Comparison of ENCODE assay signal across 11 cellular contexts in genomic region chr14:21105095-21105494, GRCh38. TPM values are rescaled to one million over a fixed set of nuclear protein-coding genes. Genes with fewer than 3 reads are reported as not detected.
DNase-seq lines count a peak whose midpoint lies in the region; ATAC-seq and TF ChIP-seq lines count a peak whose summit lies in the region.
"Had no signal": no experiment of that assay in that cellular context is flagged by ENCODE, and none has a peak within 500 bp of the region (broad histone marks: within the 10 kb centered on the region; RNA-seq: fewer than 3 reads in every experiment).

No MANE protein-coding gene starts in this region.

- H3K9ac ChIP-seq in MM.1S (ENCODE audit: low read length), result peak overlapping the region; percentile 97; the same call in 1 of the 2 replicates
- no peak overlapping the region for H3K9ac ChIP-seq in trophoblast cell (ENCODE audit: low read length)

- H4K12ac ChIP-seq in trophoblast cell (ENCODE audit: low read depth, low read length), result no peak overlapping the region

- no peak overlapping the region for H3K18ac ChIP-seq in trophoblast cell (ENCODE audit: low read length)

- no peaks in the 10 kb centered on the region for H3K36me3 ChIP-seq in MM.1S (replicated peaks; ENCODE audit: insufficient read depth, low read length)
- no peaks in the 10 kb centered on the region for H3K36me3 ChIP-seq in trophoblast cell (ENCODE audit: control insufficient read depth in 1 of 2, insufficient read depth in 2 of 2, low read length in 2 of 2)

- H3K27ac ChIP-seq in MM.1S (ENCODE audit: low read length), result peak overlapping the region; percentile 95; the same call in 1 of the 2 replicates
- H3K27ac ChIP-seq in dorsolateral prefrontal cortex, result peak overlapping the region; percentile 90 to 100 (median 99)
- H3K27ac ChIP-seq in trophoblast cell (ENCODE audit: low read depth, low read length), result no peak overlapping the region

- no peak for DNase-seq in CD14-positive monocyte (ENCODE audit: low spot score)
- DNase-seq in MM.1S, result no peak
- no peak for DNase-seq in dorsolateral prefrontal cortex
- DNase-seq in neural crest cell (ENCODE audit: low read depth, low spot score), result no peak
- DNase-seq in NCI-H2171 (lab: John Stamatoyannopoulos, UW), result no peak
- DNase-seq in trophoblast cell, result no peak

- no peak overlapping the region for H3K4me3 ChIP-seq in MM.1S (ENCODE audit: low read length)
- H3K4me3 ChIP-seq in dorsolateral prefrontal cortex, result peak overlapping the region in 30 of 59 donors; percentile 57 to 92 (median 80)
- H3K4me3 ChIP-seq in trophoblast cell (ENCODE audit: low read depth, low read length), result no peak overlapping the region

- peaks cover 11% of the 10 kb centered on the region for H3K79me1 ChIP-seq in trophoblast cell (ENCODE audit: low read length)

- no peaks in the 10 kb centered on the region for H3K9me3 Mint-ChIP-seq in CD14-positive monocyte
- H3K9me3 Mint-ChIP-seq in neural crest cell, result no peaks in the 10 kb centered on the region
- H3K9me3 Mint-ChIP-seq: stimulated activated naive B cell treated with anti-CD40 and anti-IgM and Interleukin-4, amounts not matched to agents 10 μg/mL and 1 μg/mL and 100 μg/mL, for 72 hours had no signal

- H2BK120ac ChIP-seq in trophoblast cell (ENCODE audit: insufficient read depth, low read length, poor library complexity), result no peak overlapping the region

- peak overlapping the region; percentile 89 for H3K4me2 ChIP-seq in MM.1S (ENCODE audit: low read depth, low read length)
- no peak overlapping the region for H3K4me2 ChIP-seq in trophoblast cell (ENCODE audit: low read length)

- no peak overlapping the region for H2BK12ac ChIP-seq in trophoblast cell (ENCODE audit: low read length)

- H2AK5ac ChIP-seq in trophoblast cell (ENCODE audit: low read length), result no peak overlapping the region

- ATAC-seq in HG03442 (IDR thresholded peaks at IDR 0.05; ENCODE audit: unreplicated experiment) (no peak), GM21526 (IDR thresholded peaks at IDR 0.05; ENCODE audit: low FRiP score, unreplicated experiment) (no peak)

- H4K91ac ChIP-seq in trophoblast cell (ENCODE audit: low read depth, low read length), result no peak overlapping the region

- peak overlapping the region in 1 of 2 donors; percentile 16 for H3K4me3 Mint-ChIP-seq in CD14-positive monocyte
- H3K4me3 Mint-ChIP-seq in neural crest cell, result peak overlapping the region; percentile 87

- H3K9me3 ChIP-seq in MM.1S (replicated peaks; ENCODE audit: insufficient read depth, low read length) (no peaks in the 10 kb centered on the region), trophoblast cell (ENCODE audit: insufficient read depth, low read depth, low read length) (peaks cover 2% of the 10 kb centered on the region)

- intact Hi-C loops in CD14-positive monocyte (cut with micrococcal nuclease), result loop anchor here (2.0 to 10.0 kb wide), 5 partner anchors 34 to 640 kb away; partner anchors contain the start of genes ANG (in 1 of the 2), ARHGEF40 (in 1 of the 2), PIP4P1 (in 1 of the 2) and PNP (in 1 of the 2)
- intact Hi-C loops in dorsolateral prefrontal cortex (cut with DNase I), result loop anchor here in 1 of 2 donors (5.0 to 10.0 kb wide), 2 partner anchors 93 to 250 kb away; no protein-coding TSS in a partner anchor

- H3K79me2 ChIP-seq in MM.1S (ENCODE audit: low read length), result no peaks in the 10 kb centered on the region
- peaks cover 6% of the 10 kb centered on the region for H3K79me2 ChIP-seq in trophoblast cell (ENCODE audit: control insufficient read depth, insufficient read depth, low read length, poor library complexity)

- H3K4me1 ChIP-seq in MM.1S (ENCODE audit: low read length) (peaks cover 41% of the 10 kb centered on the region), trophoblast cell (ENCODE audit: control insufficient read depth in 1 of 2, insufficient read depth in 2 of 2, low read length in 2 of 2) (peaks cover 9 to 18% of the 10 kb centered on the region in 2 experiments)

- no peak overlapping the region for H3K4ac ChIP-seq in trophoblast cell (ENCODE audit: low read depth, low read length)

- no peak overlapping the region for H3K23ac ChIP-seq in trophoblast cell (ENCODE audit: low read length)

- H3K27me3 Mint-ChIP-seq in CD14-positive monocyte (ENCODE audit: low read depth in 3 of 3), result peaks cover 0 to 3% (median 3%) of the 10 kb centered on the region in 3 donors
- no peaks in the 10 kb centered on the region for H3K27me3 Mint-ChIP-seq in neural crest cell (ENCODE audit: low read depth)
- H3K27me3 Mint-ChIP-seq: progenitor cell of endocrine pancreas had no signal

- no peaks in the 10 kb centered on the region for H3K9me2 ChIP-seq in MM.1S (replicated peaks; ENCODE audit: insufficient read depth, low read length)

- no peaks in the 10 kb centered on the region for H3K27me3 ChIP-seq in MM.1S (replicated peaks; ENCODE audit: insufficient read depth, low read length)
- no peaks in the 10 kb centered on the region for H3K27me3 ChIP-seq in dorsolateral prefrontal cortex
- no peaks in the 10 kb centered on the region for H3K27me3 ChIP-seq in trophoblast cell (ENCODE audit: insufficient read depth, low read length)

- H3K27ac Mint-ChIP-seq in CD14-positive monocyte (peak overlapping the region; percentile 97 to 99 (median 98)), neural crest cell (ENCODE audit: unreplicated experiment) (no peak overlapping the region)

- no peak overlapping the region for H2AFZ ChIP-seq in MM.1S (ENCODE audit: low read length)
- no peak overlapping the region for H2AFZ ChIP-seq in trophoblast cell (ENCODE audit: insufficient read depth, low read length, poor library complexity)

- peaks cover 47% of the 10 kb centered on the region for H3K4me1 Mint-ChIP-seq in CD14-positive monocyte
- H3K4me1 Mint-ChIP-seq in neural crest cell, result peaks cover 47% of the 10 kb centered on the region

- H2BK5ac ChIP-seq in trophoblast cell (ENCODE audit: low read depth, low read length, poor library complexity), result no peak overlapping the region

- H3K14ac ChIP-seq in trophoblast cell (ENCODE audit: low read length), result no peak overlapping the region

- TF ChIP-seq CTCF in CD14-positive monocyte (IDR thresholded peaks at IDR 0.05) (no peak), MM.1S (IDR thresholded peaks at IDR 0.05; ENCODE audit: low read length) (no peak), dorsolateral prefrontal cortex (IDR thresholded peaks at IDR 0.05 in 54 of 56, conservative IDR thresholded peaks at IDR 0.05 in 2 of 56; ENCODE audit: low read depth in 1 of 56, partially characterized antibody in 56 of 56) (no peak), neural crest cell (conservative IDR thresholded peaks at IDR 0.05) (no peak)

- H4K20me1 ChIP-seq in MM.1S (ENCODE audit: insufficient read depth, low read length), result no peaks in the 10 kb centered on the region

- no peaks in the 10 kb centered on the region for H3K36me3 Mint-ChIP-seq in CD14-positive monocyte
- H3K36me3 Mint-ChIP-seq in neural crest cell (ENCODE audit: low read depth), result no peaks in the 10 kb centered on the region
- H3K36me3 Mint-ChIP-seq: stimulated activated naive B cell treated with anti-CD40 and anti-IgM and Interleukin-4, amounts not matched to agents 10 μg/mL and 1 μg/mL and 100 μg/mL, for 72 hours had no signal

- no CpG with 5 or more reads among the region's 8 CpGs for WGBS in trophoblast cell (ENCODE audit: extremely low coverage, insufficient coverage, insufficient read length)

- peaks cover 18% of the 10 kb centered on the region for H3F3A ChIP-seq in MM.1S (ENCODE audit: insufficient read depth, low read length)

- no peak overlapping the region for H4K8ac ChIP-seq in trophoblast cell (ENCODE audit: low read depth, low read length)

RNA-seq across cellular contexts. Expression of gene TMEM253, which starts 4.2 kb away (rescaled TPM):
- polyA plus RNA-seq in CD14-positive monocyte, result not detected
- total RNA-seq in dorsolateral prefrontal cortex, result 1 to 10 TPM in 14 of 120 experiments, under 1 TPM in 40, not detected in 66; 0.30 to 5.4 (median 0.64) TPM
- total RNA-seq in neural crest cell, result 1.6 TPM in 2 replicates
- 0.54 and 0.62 TPM in 2 replicates for polyA plus RNA-seq in trophoblast cell (2013)

RNA-seq across cellular contexts. Expression of gene ZNF219, which starts 6.6 kb away (rescaled TPM):
- under 1 TPM; 0.49 to 0.68 TPM for polyA plus RNA-seq in CD14-positive monocyte
- total RNA-seq in dorsolateral prefrontal cortex, result 10 to 100 TPM; 12.5 to 59.8 (median 25.2) TPM
- total RNA-seq in neural crest cell, result 141 and 143 TPM in 2 replicates
- 11.7 and 12.0 TPM in 2 replicates for polyA plus RNA-seq in trophoblast cell (2013)

RNA-seq across cellular contexts. Expression of gene ARHGEF40, which starts 35.0 kb away (rescaled TPM):
- 10 to 100 TPM; 12.1 to 15.3 TPM for polyA plus RNA-seq in CD14-positive monocyte
- 10 to 100 TPM; 14.5 to 65.9 (median 29.4) TPM for total RNA-seq in dorsolateral prefrontal cortex
- 72.7 and 73.8 TPM in 2 replicates for total RNA-seq in neural crest cell
- polyA plus RNA-seq in trophoblast cell (2013), result 26.0 and 26.5 TPM in 2 replicates

RNA-seq across cellular contexts. Expression of gene RNASE8, which starts 47.5 kb away (rescaled TPM):
- polyA plus RNA-seq in CD14-positive monocyte, result not detected
- total RNA-seq in dorsolateral prefrontal cortex (not detected), neural crest cell (not detected in 2 replicates)
- not detected in 2 replicates for polyA plus RNA-seq in trophoblast cell (2013)
- total RNA-seq: HT-29, progenitor cell of endocrine pancreas had no signal

RNA-seq across cellular contexts. Expression of gene OR5AU1, which starts 50.8 kb away (rescaled TPM):
- polyA plus RNA-seq in CD14-positive monocyte, result not detected
- total RNA-seq in dorsolateral prefrontal cortex, result not detected
- not detected in 2 replicates for total RNA-seq in neural crest cell
- 0.06 TPM in 1 of 2 replicates, not detected in the other for polyA plus RNA-seq in trophoblast cell (2013)
- total RNA-seq: HT-29, progenitor cell of endocrine pancreas had no signal

Comparison
In these comparisons a context has a peak if more than half of its experiments do, and no peak if none do; other contexts are left out.
1. H3K4me3 ChIP-seq: peak in dorsolateral prefrontal cortex (30 of 59); none in MM.1S (single experiment) and trophoblast cell (single experiment).